11 cellular contexts compared by ENCODE assay signal in the genomic region with DNA sequence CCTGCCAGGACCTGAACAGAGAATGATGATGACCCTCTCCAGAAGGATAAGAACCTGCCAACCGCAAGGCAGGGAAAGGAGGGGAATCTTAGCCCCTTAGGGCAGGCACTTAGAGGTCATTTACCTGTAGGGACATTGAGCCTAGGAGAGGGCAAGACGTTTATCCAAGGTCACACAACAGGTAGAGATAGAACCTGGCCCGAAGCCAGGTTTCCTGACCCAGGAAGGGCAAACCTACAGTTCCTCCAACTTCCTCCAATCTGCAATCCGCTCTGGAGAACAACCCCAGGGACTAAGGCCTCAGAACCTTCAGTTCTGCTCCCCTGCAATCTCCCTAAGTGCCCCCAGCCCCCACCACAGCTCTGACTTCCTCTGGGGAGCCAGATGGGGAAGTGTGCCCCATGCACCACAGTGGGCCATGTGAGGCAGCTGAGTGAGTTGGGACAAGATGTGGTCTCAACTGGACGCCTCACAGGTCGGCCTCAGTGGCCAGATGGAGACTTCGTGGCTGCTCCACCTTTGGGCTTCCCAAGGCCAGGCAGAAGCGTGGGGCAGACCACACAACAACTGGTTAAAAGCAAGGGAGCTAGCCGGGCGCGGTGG. TPM values are rescaled to one million over a fixed set of nuclear protein-coding genes. Genes with fewer than 3 reads are reported as not detected.
DNase-seq lines count a peak whose midpoint lies in the region; FAIRE-seq and TF ChIP-seq lines count a peak whose summit lies in the region.
"Had no signal": no experiment of that assay in that cellular context is flagged by ENCODE, and none has a peak within 500 bp of the region (broad histone marks: within the 10 kb centered on the region; RNA-seq: fewer than 3 reads in every experiment).

No MANE protein-coding gene starts in this region.

- H3K14ac ChIP-seq in H1 (ENCODE audit: insufficient read length), result no peak overlapping the region

- no peaks in the 10 kb centered on the region for H3K27me3 ChIP-seq in H1 (replicated peaks in 1 of 4; ENCODE audit: control insufficient read depth in 3 of 4, extremely low read depth in 1 of 4, insufficient read depth in 3 of 4, low read length in 3 of 4)

- no peak overlapping the region for H4K91ac ChIP-seq in H1 (replicated peaks; ENCODE audit: insufficient read length, low read length)

- peaks cover 2% of the 10 kb centered on the region for H3K36me3 Mint-ChIP-seq in progenitor cell of endocrine pancreas (ENCODE audit: insufficient read depth)

- no peak for TF ChIP-seq POLR2A in H1 (IDR thresholded peaks at IDR 0.05; ENCODE audit: control extremely low read depth in 1 of 2, low read depth in 2 of 2, low read length in 2 of 2)

- no peak overlapping the region; the same call in 1 of the 2 replicates for H4K8ac ChIP-seq in H1 (ENCODE audit: extremely low read depth, insufficient read depth, low read length)

- H2BK15ac ChIP-seq in H1 (ENCODE audit: low read length), result peak overlapping the region; percentile 89; the same call in 1 of the 2 replicates

- H3K4me3 ChIP-seq in H1 (ENCODE audit: extremely low read depth in 1 of 4, insufficient read depth in 2 of 4, low read depth in 3 of 4, low read length in 4 of 4), result no peak overlapping the region

- no peaks in the 10 kb centered on the region for H3K27me3 Mint-ChIP-seq in progenitor cell of endocrine pancreas

- H3K27ac Mint-ChIP-seq in progenitor cell of endocrine pancreas, result no peak overlapping the region

- no peak overlapping the region for H4K5ac ChIP-seq in H1 (ENCODE audit: insufficient read length, low read depth, low read length)

- no peak for FAIRE-seq in H1 (lab: Jason Lieb, UNC)
- FAIRE-seq: astrocyte had no signal

- no peaks in the 10 kb centered on the region for H3K36me3 ChIP-seq in H1 (ENCODE audit: control insufficient read depth in 2 of 4, insufficient read depth in 4 of 4, low read length in 3 of 4)

- peaks cover 28% of the 10 kb centered on the region for H3K4me1 Mint-ChIP-seq in progenitor cell of endocrine pancreas (ENCODE audit: low read depth)

- H3K9me3 Mint-ChIP-seq in progenitor cell of endocrine pancreas (ENCODE audit: low read depth), result no peaks in the 10 kb centered on the region

- peaks cover 22 to 32% of the 10 kb centered on the region in 2 experiments for H3K79me2 ChIP-seq in H1 (ENCODE audit: control insufficient read depth in 1 of 2, insufficient read depth in 2 of 2, low read length in 2 of 2)

- no peak overlapping the region for H3K23ac ChIP-seq in H1 (ENCODE audit: insufficient read length)

- TF ChIP-seq CTCF in H1 (IDR thresholded peaks at IDR 0.05; ENCODE audit: control extremely low read depth in 1 of 3, insufficient read depth in 1 of 3, low read depth in 1 of 3, low read length in 3 of 3) (no peak), progenitor cell of endocrine pancreas (IDR thresholded peaks at IDR 0.05; ENCODE audit: unreplicated experiment) (no peak), GM20000 (IDR thresholded peaks at IDR 0.05; ENCODE audit: extremely low read depth, missing control alignments) (no peak)

- H4K20me1 ChIP-seq in H1 (replicated peaks in 1 of 2; ENCODE audit: control insufficient read depth in 1 of 2, insufficient read depth in 2 of 2, low read length in 2 of 2), result peaks cover 0 to 10% of the 10 kb centered on the region in 2 experiments

- peak overlapping the region; percentile 33; the same call in 1 of the 2 replicates for H2BK12ac ChIP-seq in H1 (ENCODE audit: low read depth, low read length)

- no peak overlapping the region for H3K27ac ChIP-seq in H1 (ENCODE audit: low read depth, low read length)

- no peaks in the 10 kb centered on the region; the same call in 1 of the 2 replicates for H3K79me1 ChIP-seq in H1 (ENCODE audit: low read depth, low read length)

- no peak for TF ChIP-seq RAD21 in H1 (IDR thresholded peaks at IDR 0.05 in 1 of 2, conservative IDR thresholded peaks at IDR 0.05 in 1 of 2; ENCODE audit: low read depth in 2 of 2, low read length in 2 of 2)

- H3K4me2 ChIP-seq in H1 (ENCODE audit: insufficient read depth in 1 of 2, low read depth in 2 of 2, low read length in 2 of 2), result no peak overlapping the region

- H2BK20ac ChIP-seq in H1 (ENCODE audit: low read length), result 0 out of 2 replicates have a peak overlapping the region, but pooled peaks have one; percentile 17

- H3K18ac ChIP-seq in H1 (ENCODE audit: extremely low read depth, low read length), result 0 out of 2 replicates have a peak overlapping the region, but pooled peaks have one; percentile 38

- peaks cover 5% of the 10 kb centered on the region; the same call in 1 of the 2 replicates for H3K23me2 ChIP-seq in H1 (ENCODE audit: low read depth, low read length)

- H2AK5ac ChIP-seq in H1 (ENCODE audit: low read depth, low read length), result 0 out of 2 replicates have a peak overlapping the region, but pooled peaks have one; percentile 72

- no peak for TF ChIP-seq EP300 in H1 (IDR thresholded peaks at IDR 0.05; ENCODE audit: borderline replicate concordance in 1 of 2, low read depth in 2 of 2, low read length in 2 of 2)

- H3K4ac ChIP-seq in H1 (replicated peaks; ENCODE audit: insufficient read length, low read depth, low read length), result no peak overlapping the region

- no peak overlapping the region for H3K56ac ChIP-seq in H1 (replicated peaks; ENCODE audit: insufficient read length, low read depth, low read length)

- H2AFZ ChIP-seq in H1 (ENCODE audit: low read length), result peak overlapping the region; percentile 17; the same call in 1 of the 2 replicates

- WGBS in H1 (ENCODE audit: extremely low coverage in 1 of 2, insufficient coverage in 1 of 2, insufficient read length in 1 of 2, insufficient replicate concordance in 2 of 2, low coverage in 1 of 2, low lambda C conversion rate in 2 of 2, missing lambda C conversion rate in 1 of 2), 2 experiments, result 86% methylated on average over 10 of the region's 11 CpGs; no CpG with 5 or more reads in 1 of the 2 experiments

- peak; percentile 44 for DNase-seq in CMK (ENCODE audit: low read depth)
- DNase-seq in NOMO-1 (lab: John Stamatoyannopoulos, UW; ENCODE audit: unreplicated experiment in 2 of 2), result peak; percentile 65 to 77
- DNase-seq in H1 (ENCODE audit: low read depth in 1 of 2, low spot score in 2 of 2), result no peak
- DNase-seq in progenitor cell of endocrine pancreas (ENCODE audit: low spot score, unreplicated experiment), result no peak
- no peak for DNase-seq in NCI-H1694 (lab: John Stamatoyannopoulos, UW)
- DNase-seq in cerebellum (ENCODE audit: low spot score), result no peak
- DNase-seq in GM20000 (ENCODE audit: low spot score), result no peak
- no peak for DNase-seq in GOT3 (lab: John Stamatoyannopoulos, UW)
- DNase-seq: activated CD4-positive, alpha-beta T cell treated with anti-CD3 and anti-CD28 coated beads for 48 hours; EL had no signal

- CTCF ChIA-PET in H1 (lab: Charles Lee; ENCODE audit: partially characterized antibody), result interaction anchor here (0.5 to 1.6 kb wide), 4 partner anchors 7 to 46 kb away, joined by 3 to 6 read pairs (median 4); no protein-coding TSS in a partner anchor

- H3K4me3 Mint-ChIP-seq in progenitor cell of endocrine pancreas (ENCODE audit: low read depth), result peak overlapping the region; percentile 91

- 0 out of 2 replicates have a peak overlapping the region, but pooled peaks have one; percentile 32 for H2BK5ac ChIP-seq in H1 (ENCODE audit: low read depth, low read length)

- no peak overlapping the region for H3K9ac ChIP-seq in H1 (replicated peaks in 1 of 4; ENCODE audit: extremely low read depth in 1 of 4, low read depth in 3 of 4, low read length in 3 of 4)

- POLR2A ChIA-PET in H1 (lab: Charles Lee; ENCODE audit: partially characterized antibody), result interaction anchor here (1.6 kb wide), 1 partner anchor 9 kb away, joined by 5 read pairs; no protein-coding TSS in a partner anchor

- peaks cover 5 to 9% (median 6%) of the 10 kb centered on the region in 4 experiments; a peak in 4 of 7 replicates for H3K4me1 ChIP-seq in H1 (replicated peaks in 1 of 4; ENCODE audit: control insufficient read depth in 3 of 4, insufficient read depth in 4 of 4, low read length in 3 of 4)

- no peak overlapping the region for H2BK120ac ChIP-seq in H1 (replicated peaks; ENCODE audit: low read depth, low read length)

- H3K9me3 ChIP-seq in H1 (ENCODE audit: insufficient read depth in 2 of 2, low read depth in 1 of 2, low read length in 1 of 2), result no peaks in the 10 kb centered on the region

TF ChIP-seq in H1, 55 proteins besides CTCF, POLR2A, EP300 and RAD21 (continues in another document):
- TF ChIP-seq CBX8 (IDR thresholded peaks at IDR 0.05; ENCODE audit: borderline replicate concordance, low read depth, low read length), result no peak
- no peak for TF ChIP-seq SP4 (IDR thresholded peaks at IDR 0.05; ENCODE audit: low read length)
- TF ChIP-seq CHD1 (IDR thresholded peaks at IDR 0.05; ENCODE audit: low read depth, low read length), result no peak

RNA-seq across cellular contexts. Expression of a gene that starts 1.4 kb away (rescaled TPM):
- total RNA-seq in H1 (2021; fragmentation: NEBNext Ultra II Directional; extraction: Animal tissue kit (Norgen Biotek cat#: 25700)), result 386 and 388 TPM in 2 replicates
- 504 and 700 TPM in 2 replicates for polyA plus RNA-seq in H1 (2011; rRNA removed)
- polyA plus RNA-seq in H1 (2011; cell fraction: cytosol; rRNA removed), result 658 TPM
- polyA plus RNA-seq in H1 (2011; cell fraction: nucleus; rRNA removed), result 734 TPM
- polyA plus RNA-seq in H1 (2012, experiment 1 of 2), result 396 to 476 TPM (median 458 TPM) in 4 replicates
- polyA plus RNA-seq in H1 (2012, experiment 2 of 2), result 418 TPM
- 516 TPM for polyA plus RNA-seq in H1 (2013, experiment 1 of 2)
- polyA plus RNA-seq in H1 (2013, experiment 2 of 2), result 481 TPM
- polyA minus RNA-seq in H1 (2011; rRNA and poly(A)+ RNA removed), result 440 and 675 TPM in 2 replicates
- polyA minus RNA-seq in H1 (2011; cell fraction: cytosol; rRNA and poly(A)+ RNA removed), result 334 TPM
- 186 TPM for polyA minus RNA-seq in H1 (2011; cell fraction: nucleus; rRNA and poly(A)+ RNA removed)
- total RNA-seq in progenitor cell of endocrine pancreas (510 and 538 TPM in 2 replicates), cerebellum (366 TPM)

Comparison
In these comparisons a context has a peak if more than half of its experiments do, and no peak if none do; other contexts are left out.
1. DNase-seq: peak in CMK (single experiment) and NOMO-1 (2 of 2); none in H1 (0 of 2), progenitor cell of endocrine pancreas (single experiment), NCI-H1694 (single experiment), cerebellum (single experiment), GM20000 (single experiment) and GOT3 (single experiment).